Comparison of ENCODE assay signal across 8 cellular contexts in genomic region chr21:41878831-41879189, GRCh38. TPM values are rescaled to one million over a fixed set of nuclear protein-coding genes. Genes with fewer than 3 reads are reported as not detected.
A peak's percentile ranks its signal among the peaks of the same experiment; 100 is the strongest.
DNase-seq lines count a peak whose midpoint lies in the region; ATAC-seq, FAIRE-seq and TF ChIP-seq lines count a peak whose summit lies in the region.

No MANE protein-coding gene starts in this region.

- H3K79me2 ChIP-seq in endothelial cell of umbilical vein (ENCODE audit: control insufficient read depth, insufficient read depth, low read length), result peaks cover 26% of the 10 kb centered on the region

- peak overlapping the region; percentile 85 for H3K4me3 ChIP-seq in BJ (ENCODE audit: low read depth, low read length)
- peak overlapping the region in 2 of 3 experiments; percentile 57 to 88 for H3K4me3 ChIP-seq in endothelial cell of umbilical vein (replicated peaks in 1 of 3; ENCODE audit: insufficient read depth in 1 of 3, low read depth in 1 of 3, low read length in 3 of 3)
- H3K4me3 ChIP-seq in mucosa of descending colon, result peak overlapping the region; percentile 50

- peaks cover under 1% of the 10 kb centered on the region for H3K27me3 Mint-ChIP-seq in activated CD8-positive, alpha-beta memory T cell treated with anti-CD3 and anti-CD28 coated beads, Interleukin-2, amount 10 ng/mL, durations not matched to agents 7 days and 5 days

- H3K4me3 Mint-ChIP-seq in activated CD8-positive, alpha-beta memory T cell treated with anti-CD3 and anti-CD28 coated beads, Interleukin-2, amount 10 ng/mL, durations not matched to agents 7 days and 5 days, result peak overlapping the region; percentile 76

- dilution Hi-C loops in endothelial cell of umbilical vein (cut with MboI; ENCODE audit: extremely low pct_ligation_motif_present, low sequenced_read_pairs), result no loop called here

- H3K27ac Mint-ChIP-seq in activated CD8-positive, alpha-beta memory T cell treated with anti-CD3 and anti-CD28 coated beads, Interleukin-2, amount 10 ng/mL, durations not matched to agents 7 days and 5 days, result no peak overlapping the region

- no peaks in the 10 kb centered on the region for H4K20me1 ChIP-seq in endothelial cell of umbilical vein (replicated peaks; ENCODE audit: control insufficient read depth, extremely low read depth, insufficient read depth, low read length)

- H3K9me3 ChIP-seq in endothelial cell of umbilical vein (replicated peaks; ENCODE audit: control insufficient read depth, insufficient read depth, low read length), result no peaks in the 10 kb centered on the region
- H3K9me3 ChIP-seq in mucosa of descending colon, result no peaks in the 10 kb centered on the region

- no peaks in the 10 kb centered on the region for H3K9me1 ChIP-seq in endothelial cell of umbilical vein (replicated peaks; ENCODE audit: control insufficient read depth, extremely low read depth, insufficient read depth, low read length)

- H3K27ac ChIP-seq in endothelial cell of umbilical vein (ENCODE audit: insufficient read depth, low read depth, low read length), result no peak overlapping the region

- in situ Hi-C loops in GM18951 (cut with MboI; ENCODE audit: low sequenced_read_pairs, unreplicated experiment), result no loop called here

- no TSS peak for BruUV-seq in endothelial cell of umbilical vein (replicated peaks; lab: Mats Ljungman, UMichigan)

- peak; percentile 42 for TF ChIP-seq POLR2A in GM18951 (IDR thresholded peaks at IDR 0.05; ENCODE audit: extremely low read depth, insufficient read depth, insufficient read length)
- no peak for TF ChIP-seq POLR2A in endothelial cell of umbilical vein (IDR thresholded peaks at IDR 0.05; ENCODE audit: low read depth, low read length)

- no peak overlapping the region for H2AFZ ChIP-seq in endothelial cell of umbilical vein (ENCODE audit: low read depth, low read length)

- CTCF ChIA-PET in BJ (lab: Yijun Ruan, JAX) (interaction anchor here (0.9 to 1.6 kb wide), 2 partner anchors 79 to 264 kb away, joined by 3 to 4 read pairs; no protein-coding TSS in a partner anchor), endothelial cell of umbilical vein (lab: Charles Lee) (interaction anchor here (1.2 to 2.3 kb wide), 3 partner anchors 53 to 238 kb away, joined by 4 to 12 read pairs (median 7); no protein-coding TSS in a partner anchor)
- CTCF ChIA-PET in activated CD8-positive, alpha-beta memory T cell treated with anti-CD3 and anti-CD28 coated beads, Interleukin-2, amount 10 ng/mL, durations not matched to agents 7 days and 5 days (lab: Charles Lee), result interaction anchor here (0.9 to 2.0 kb wide), 2 partner anchors 46 to 62 kb away, joined by 4 to 8 read pairs; no protein-coding TSS in a partner anchor

- H3K4me1 Mint-ChIP-seq in activated CD8-positive, alpha-beta memory T cell treated with anti-CD3 and anti-CD28 coated beads, Interleukin-2, amount 10 ng/mL, durations not matched to agents 7 days and 5 days, result peaks cover 22% of the 10 kb centered on the region

- POLR2A ChIA-PET in BJ (lab: Charles Lee) (no interaction called here), endothelial cell of umbilical vein (lab: Charles Lee) (no interaction called here)

- DNase-seq in BJ (ENCODE audit: low read depth), result no peak
- DNase-seq in NCI-H82 (lab: John Stamatoyannopoulos, UW), result peak; percentile 85
- peak; percentile 87 for DNase-seq in activated CD8-positive, alpha-beta memory T cell treated with anti-CD3 and anti-CD28 coated beads, Interleukin-2, amount 10 ng/mL, durations not matched to agents 7 days and 5 days
- peak; percentile 44 for DNase-seq in endothelial cell of umbilical vein (ENCODE audit: low read depth, low spot score)
- peak; percentile 83 to 89 (median 86) for DNase-seq in mucosa of descending colon
- peak; percentile 38 to 53 for DNase-seq in stimulated activated CD8-positive, alpha-beta memory T cell treated with anti-CD3 and anti-CD28 coated beads, Interleukin-4, amount 100 ng/mL, for 1 hour (ENCODE audit: low read depth in 2 of 2, low spot score in 1 of 2)

- H3K36me3 Mint-ChIP-seq in activated CD8-positive, alpha-beta memory T cell treated with anti-CD3 and anti-CD28 coated beads, Interleukin-2, amount 10 ng/mL, durations not matched to agents 7 days and 5 days, result no peaks in the 10 kb centered on the region

- H3K9me3 Mint-ChIP-seq in activated CD8-positive, alpha-beta memory T cell treated with anti-CD3 and anti-CD28 coated beads, Interleukin-2, amount 10 ng/mL, durations not matched to agents 7 days and 5 days (ENCODE audit: low read depth), result no peaks in the 10 kb centered on the region

- no peaks in the 10 kb centered on the region; the same call in 1 of the 2 replicates for H3K36me3 ChIP-seq in BJ (ENCODE audit: control insufficient read depth, insufficient read depth, low read length)
- no peaks in the 10 kb centered on the region for H3K36me3 ChIP-seq in endothelial cell of umbilical vein (ENCODE audit: control insufficient read depth in 2 of 2, extremely low read depth in 1 of 2, insufficient read depth in 2 of 2, low read length in 2 of 2)
- no peaks in the 10 kb centered on the region for H3K36me3 ChIP-seq in mucosa of descending colon (ENCODE audit: low read depth)

- H3K4me1 ChIP-seq in endothelial cell of umbilical vein (ENCODE audit: control insufficient read depth, extremely low read depth, insufficient read depth, low read length), result peaks cover 12% of the 10 kb centered on the region
- peaks cover 8% of the 10 kb centered on the region for H3K4me1 ChIP-seq in mucosa of descending colon (ENCODE audit: low read depth)

- no peaks in the 10 kb centered on the region for H3K27me3 ChIP-seq in BJ (ENCODE audit: control insufficient read depth, insufficient read depth, low read length)
- H3K27me3 ChIP-seq in endothelial cell of umbilical vein (ENCODE audit: control insufficient read depth in 2 of 2, insufficient read depth in 2 of 2, low read length in 2 of 2), result no peaks in the 10 kb centered on the region

- peak overlapping the region; percentile 54 for H3K4me2 ChIP-seq in endothelial cell of umbilical vein (ENCODE audit: insufficient read depth, low read length)

- ATAC-seq in HG03342 (IDR thresholded peaks at IDR 0.05; ENCODE audit: unreplicated experiment) (peak; percentile 53), mucosa of descending colon (peak; percentile 84)
- peak; percentile 79 for ATAC-seq in activated CD8-positive, alpha-beta memory T cell treated with anti-CD3 and anti-CD28 coated beads, Interleukin-2, amount 10 ng/mL, durations not matched to agents 7 days and 5 days

- FAIRE-seq in endothelial cell of umbilical vein (lab: Jason Lieb, UNC), result peak; percentile 52

- peak overlapping the region; percentile 86 for H3K9ac ChIP-seq in endothelial cell of umbilical vein (replicated peaks; ENCODE audit: extremely low read depth, insufficient read depth, low read length)

- intact Hi-C loops in endothelial cell of umbilical vein (cut with micrococcal nuclease), result loop anchor here (1.0 to 5.0 kb wide), 4 partner anchors 53 to 238 kb away; no protein-coding TSS in a partner anchor
- intact Hi-C loops in mucosa of descending colon (cut with DNase I, micrococcal nuclease), result no loop called here

- TF ChIP-seq CTCF in BJ (IDR thresholded peaks at IDR 0.05; ENCODE audit: insufficient read depth, low read depth, low read length) (no peak), endothelial cell of umbilical vein (IDR thresholded peaks at IDR 0.05; ENCODE audit: extremely low read depth in 1 of 2, insufficient read depth in 1 of 2, low read depth in 1 of 2, low read length in 2 of 2) (no peak), mucosa of descending colon (IDR thresholded peaks at IDR 0.05) (no peak)

TF ChIP-seq in endothelial cell of umbilical vein, 7 proteins besides CTCF, POLR2A, EP300 and RAD21:
- TF ChIP-seq JUN (IDR thresholded peaks at IDR 0.05; ENCODE audit: borderline replicate concordance, insufficient read depth, insufficient read length, low read depth) (no peak), POLR2AphosphoS5 (IDR thresholded peaks at IDR 0.05; ENCODE audit: insufficient read depth, low read depth, low read length) (no peak), EZH2 (IDR thresholded peaks at IDR 0.05; ENCODE audit: borderline replicate concordance, low read depth, low read length, severe bottlenecking) (no peak), MAX (IDR thresholded peaks at IDR 0.05; ENCODE audit: insufficient read depth, insufficient read length) (no peak), MYC (IDR thresholded peaks at IDR 0.05; ENCODE audit: low read depth, low read length) (no peak), GATA2 (IDR thresholded peaks at IDR 0.05; ENCODE audit: insufficient read depth, insufficient read length, low read depth, low read length) (no peak), FOS (IDR thresholded peaks at IDR 0.05; ENCODE audit: borderline replicate concordance, insufficient read depth, low read length) (no peak)

RNA-seq across cellular contexts. Expression of gene PRDM15, which starts 0.3 kb away (rescaled TPM):
- polyA plus RNA-seq in BJ (2011; rRNA removed) (4.5 and 7.6 TPM in 2 replicates), endothelial cell of umbilical vein (11.8 TPM in 2 replicates)
- 7.1 and 7.4 TPM in 2 replicates for polyA minus RNA-seq in BJ (2011; rRNA and poly(A)+ RNA removed)
- total RNA-seq in activated CD8-positive, alpha-beta memory T cell treated with anti-CD3 and anti-CD28 coated beads, Interleukin-2, amount 10 ng/mL, durations not matched to agents 7 days and 5 days, result 10 to 100 TPM; 10.8 to 13.4 TPM
- total RNA-seq in endothelial cell of umbilical vein (10.0 and 12.9 TPM in 2 replicates), mucosa of descending colon (10 to 100 TPM in 1 of 3 donors, 1 to 10 TPM in 2; 7.4 to 10.3 (median 8.3) TPM)
- polyA plus RNA-seq in endothelial cell of umbilical vein (2011; cell fraction: cytosol; rRNA removed), result 5.0 and 6.9 TPM in 2 replicates
- polyA plus RNA-seq in endothelial cell of umbilical vein (2011; cell fraction: nucleus; rRNA removed), result 54.8 and 60.8 TPM in 2 replicates
- 5.1 TPM in 2 replicates for polyA plus RNA-seq in endothelial cell of umbilical vein (2012)
- 10.4 and 12.8 TPM in 2 replicates for polyA minus RNA-seq in endothelial cell of umbilical vein
- 12.7 TPM for polyA minus RNA-seq in endothelial cell of umbilical vein (2011; cell fraction: cytosol; rRNA and poly(A)+ RNA removed)
- polyA minus RNA-seq in endothelial cell of umbilical vein (2011; cell fraction: nucleus; rRNA and poly(A)+ RNA removed), result 20.4 and 21.6 TPM in 2 replicates
